In the genomic region with DNA sequence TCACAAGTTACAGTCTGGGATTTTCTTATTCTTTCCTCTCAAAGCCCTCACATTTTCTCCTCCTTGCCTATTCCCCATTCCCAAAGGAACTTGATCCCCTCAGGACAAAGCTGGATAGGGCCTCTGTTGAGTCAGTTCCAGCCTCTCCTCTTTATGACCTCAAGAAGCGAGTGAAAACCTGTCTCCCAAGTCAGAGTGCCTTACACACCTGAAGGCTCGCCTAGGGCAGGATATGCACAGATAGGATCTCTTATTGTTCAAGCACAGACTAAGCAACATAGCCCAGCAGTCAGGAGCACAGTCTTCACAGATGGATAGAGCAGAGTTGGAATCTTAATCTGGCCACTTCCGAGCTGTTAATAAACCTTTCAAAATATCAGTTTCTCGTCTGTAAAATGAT, we compare ENCODE assay signal across 15 cellular contexts.
"Had no signal": no experiment of that assay in that cellular context is flagged by ENCODE, and none has a peak within 500 bp of the region (broad histone marks: within the 10 kb centered on the region; RNA-seq: fewer than 3 reads in every experiment).

No MANE protein-coding gene starts in this region.

- H3K4me3 ChIP-seq: esophagus squamous epithelium, lung had no signal

- H3K27ac ChIP-seq: brain microvascular endothelial cell, esophagus squamous epithelium had no signal

- H3K27me3 ChIP-seq: brain microvascular endothelial cell, esophagus squamous epithelium had no signal

- DNase-seq: activated CD4-positive, alpha-beta T cell treated with anti-CD3 and anti-CD28 coated beads, Interleukin-2, amount 10 ng/mL, durations not matched to agents 24 days and 14 days; activated CD8-positive, alpha-beta T cell treated with anti-CD3 and anti-CD28 coated beads, Interleukin-2, amount 10 ng/mL, durations not matched to agents 7 days and 5 days; activated effector memory CD4-positive, alpha-beta T cell treated with Interleukin-2 at 50 U/mL for 16 hours; activated naive CD4-positive, alpha-beta T cell treated with anti-CD3 and anti-CD28 coated beads, Interleukin-2, amount 50 U/mL, for 16 hours; activated T-cell treated with anti-CD3 and anti-CD28 coated beads, Interleukin-2, amount 50 U/mL, for 4 hours; aorta; brain microvascular endothelial cell; cortex of kidney; esophagus squamous epithelium; nephron progenitor cell; nucleus accumbens; stimulated activated naive B cell treated with anti-CD40 and anti-IgM and Interleukin-4, amounts not matched to agents 10 μg/mL and 1 μg/mL and 100 μg/mL, for 72 hours; T-cell had no signal

- H3K4me3 Mint-ChIP-seq: activated CD4-positive, alpha-beta T cell treated with anti-CD3 and anti-CD28 coated beads, Interleukin-2, amount 10 ng/mL, durations not matched to agents 24 days and 14 days; activated CD8-positive, alpha-beta T cell treated with anti-CD3 and anti-CD28 coated beads, Interleukin-2, amount 10 ng/mL, durations not matched to agents 7 days and 5 days; activated T-cell treated with anti-CD3 and anti-CD28 coated beads, Interleukin-2, amount 50 U/mL, for 4 hours; nephron progenitor cell; stimulated activated naive B cell treated with anti-CD40 and anti-IgM and Interleukin-4, amounts not matched to agents 10 μg/mL and 1 μg/mL and 100 μg/mL, for 72 hours; T-cell had no signal

- H3K36me3 ChIP-seq: brain microvascular endothelial cell, esophagus squamous epithelium had no signal

- FAIRE-seq: islet of Langerhans had no signal

- H3K36me3 Mint-ChIP-seq: stimulated activated naive B cell treated with anti-CD40 and anti-IgM and Interleukin-4, amounts not matched to agents 10 μg/mL and 1 μg/mL and 100 μg/mL, for 72 hours; T-cell had no signal

- ATAC-seq: activated CD8-positive, alpha-beta T cell treated with anti-CD3 and anti-CD28 coated beads, Interleukin-2, amount 10 ng/mL, durations not matched to agents 7 days and 5 days; activated T-cell treated with anti-CD3 and anti-CD28 coated beads, Interleukin-2, amount 50 U/mL, for 4 hours; stimulated activated naive B cell treated with anti-CD40 and anti-IgM and Interleukin-4, amounts not matched to agents 10 μg/mL and 1 μg/mL and 100 μg/mL, for 72 hours; T-cell had no signal

- H3K4me1 Mint-ChIP-seq: stimulated activated naive B cell treated with anti-CD40 and anti-IgM and Interleukin-4, amounts not matched to agents 10 μg/mL and 1 μg/mL and 100 μg/mL, for 72 hours had no signal

- H3K27ac Mint-ChIP-seq: activated CD4-positive, alpha-beta T cell treated with anti-CD3 and anti-CD28 coated beads, Interleukin-2, amount 10 ng/mL, durations not matched to agents 24 days and 14 days; activated CD8-positive, alpha-beta T cell treated with anti-CD3 and anti-CD28 coated beads, Interleukin-2, amount 10 ng/mL, durations not matched to agents 7 days and 5 days; nephron progenitor cell; stimulated activated naive B cell treated with anti-CD40 and anti-IgM and Interleukin-4, amounts not matched to agents 10 μg/mL and 1 μg/mL and 100 μg/mL, for 72 hours; T-cell had no signal
